ENCODE assay signal across 1 cellular context in genomic region chr14:35389315-35389667, GRCh38.
TF ChIP-seq lines count a peak whose summit lies in the region.

No MANE protein-coding gene starts in this region.

TF ChIP-seq in GM23338, 12 proteins besides CTCF, POLR2A, EP300 and RAD21 (continued from another document):
- TF ChIP-seq REST (IDR thresholded peaks at IDR 0.05; ENCODE audit: unreplicated experiment) (no peak), EZH2 (IDR thresholded peaks at IDR 0.05; ENCODE audit: low read depth, unreplicated experiment) (no peak), NANOG (IDR thresholded peaks at IDR 0.05; ENCODE audit: borderline replicate concordance) (no peak), CREB1 (CRISPR knock-in tag; IDR thresholded peaks at IDR 0.05; ENCODE audit: low read depth) (no peak), ZNF462 (CRISPR knock-in tag; IDR thresholded peaks at IDR 0.05) (no peak), EZH2phosphoT487 (IDR thresholded peaks at IDR 0.05; ENCODE audit: unreplicated experiment) (no peak), ETS1 (IDR thresholded peaks at IDR 0.05) (no peak)
